In the genomic region with DNA sequence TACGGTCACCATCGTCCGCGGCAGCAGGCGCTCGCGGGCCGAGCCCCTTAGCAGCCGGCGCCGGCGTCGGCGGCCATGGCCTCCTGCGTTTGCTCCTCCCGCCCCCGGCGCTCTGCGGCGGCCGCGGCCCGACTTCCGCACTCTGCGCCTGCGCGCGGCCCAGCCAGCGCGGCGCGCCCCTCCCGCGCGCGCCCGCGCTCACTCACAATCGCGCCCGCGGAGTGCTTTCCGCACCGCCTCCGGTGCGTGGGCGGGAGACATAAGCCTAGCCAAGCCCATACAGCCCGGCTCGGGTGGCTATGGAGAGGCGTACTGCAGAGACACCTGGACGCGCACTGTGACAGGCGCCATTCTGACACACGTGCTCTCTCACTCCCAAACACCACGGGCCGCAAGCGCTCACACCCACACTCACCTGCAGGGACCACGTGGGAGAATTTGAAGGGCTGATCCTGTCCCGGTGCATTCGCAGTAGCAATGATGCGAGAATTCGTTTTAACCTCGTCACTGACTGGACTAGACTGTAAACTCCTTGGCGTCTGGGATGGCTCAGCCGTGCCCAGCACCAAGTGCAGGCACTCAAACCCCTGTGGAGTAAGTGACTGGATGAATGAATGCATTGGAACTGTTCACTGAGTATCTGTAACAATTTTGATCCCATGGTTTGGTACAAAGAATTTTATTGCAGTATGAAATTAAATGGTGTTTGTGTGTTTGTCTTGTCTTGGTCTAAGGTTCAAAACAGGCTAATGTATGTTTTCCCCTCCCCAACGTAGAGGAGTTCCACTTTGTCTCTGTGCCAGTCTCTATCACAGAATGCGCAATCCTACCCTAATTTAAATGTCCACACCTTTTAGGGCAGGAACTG, we compare ENCODE assay signal across 8 cellular contexts. TPM values are rescaled to one million over a fixed set of nuclear protein-coding genes. Genes with fewer than 3 reads are reported as not detected.
DNase-seq lines count a peak whose midpoint lies in the region; ATAC-seq and TF ChIP-seq lines count a peak whose summit lies in the region.

A gene with protein sequence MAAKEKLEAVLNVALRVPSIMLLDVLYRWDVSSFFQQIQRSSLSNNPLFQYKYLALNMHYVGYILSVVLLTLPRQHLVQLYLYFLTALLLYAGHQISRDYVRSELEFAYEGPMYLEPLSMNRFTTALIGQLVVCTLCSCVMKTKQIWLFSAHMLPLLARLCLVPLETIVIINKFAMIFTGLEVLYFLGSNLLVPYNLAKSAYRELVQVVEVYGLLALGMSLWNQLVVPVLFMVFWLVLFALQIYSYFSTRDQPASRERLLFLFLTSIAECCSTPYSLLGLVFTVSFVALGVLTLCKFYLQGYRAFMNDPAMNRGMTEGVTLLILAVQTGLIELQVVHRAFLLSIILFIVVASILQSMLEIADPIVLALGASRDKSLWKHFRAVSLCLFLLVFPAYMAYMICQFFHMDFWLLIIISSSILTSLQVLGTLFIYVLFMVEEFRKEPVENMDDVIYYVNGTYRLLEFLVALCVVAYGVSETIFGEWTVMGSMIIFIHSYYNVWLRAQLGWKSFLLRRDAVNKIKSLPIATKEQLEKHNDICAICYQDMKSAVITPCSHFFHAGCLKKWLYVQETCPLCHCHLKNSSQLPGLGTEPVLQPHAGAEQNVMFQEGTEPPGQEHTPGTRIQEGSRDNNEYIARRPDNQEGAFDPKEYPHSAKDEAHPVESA (minus strand): TSS at position 116 of the 868 bp plus-strand sequence. CDS start 5,936 bp downstream, outside the sequence.

- H3K4me3 Mint-ChIP-seq in activated T-helper 2 cell treated with anti-CD3 and anti-CD28 coated beads, Interferon-gamma antibody, Interleukin-2, Interleukin-4, amounts not matched to agents 10 μg/mL and 5 μg/mL and 100 μg/mL, durations not matched to agents 14 hours and 24 hours and 36 hours (ENCODE audit: low read depth): peak within 1 kb of the TSS; percentile 91

- TF ChIP-seq EP300 in neural cell (conservative IDR thresholded peaks at IDR 0.05; ENCODE audit: poor library complexity, severe bottlenecking) (peak; percentile 73), stomach (IDR thresholded peaks at IDR 0.05) (no peak)

- H3K9me3 Mint-ChIP-seq in activated T-helper 2 cell treated with anti-CD3 and anti-CD28 coated beads, Interferon-gamma antibody, Interleukin-2, Interleukin-4, amounts not matched to agents 10 μg/mL and 5 μg/mL and 100 μg/mL, durations not matched to agents 14 hours and 24 hours and 36 hours: no peaks in the 10 kb centered on the region

- H3K9me2 ChIP-seq in DOHH2 (replicated peaks; ENCODE audit: control insufficient read depth, low read length): no peaks in the 10 kb centered on the region
- peaks cover 2% of the 10 kb centered on the region for H3K9me2 ChIP-seq in neural cell (ENCODE audit: insufficient read depth, low read length)

- peaks cover 23% of the 10 kb centered on the region for H3K36me3 ChIP-seq in DOHH2 (ENCODE audit: control insufficient read depth, low read length)
- no peaks in the 10 kb centered on the region for H3K36me3 ChIP-seq in neural cell (ENCODE audit: insufficient read depth, low read length)
- no peaks in the 10 kb centered on the region for H3K36me3 ChIP-seq in stomach

- peak within 1 kb of the TSS; percentile 83 for H3K4me2 ChIP-seq in DOHH2 (ENCODE audit: low read length)
- peak within 1 kb of the TSS; percentile 88 for H3K4me2 ChIP-seq in neural cell (ENCODE audit: low read length)

- H3K4me3 ChIP-seq in DOHH2 (ENCODE audit: low read length) (peak within 1 kb of the TSS; percentile 82), fibroblast of the aortic adventitia (ENCODE audit: low read depth, low read length) (peak within 1 kb of the TSS; percentile 89), neural cell (ENCODE audit: low read length) (peak within 1 kb of the TSS; percentile 79), stomach (peak within 1 kb of the TSS; percentile 85 to 94 (median 89))

- 1 to 8% (median 3%) methylated on average over 15 to 67 of the region's 67 CpGs for WGBS in stomach, 5 donors

- peaks cover 33% of the 10 kb centered on the region for H3K36me3 Mint-ChIP-seq in activated T-helper 2 cell treated with anti-CD3 and anti-CD28 coated beads, Interferon-gamma antibody, Interleukin-2, Interleukin-4, amounts not matched to agents 10 μg/mL and 5 μg/mL and 100 μg/mL, durations not matched to agents 14 hours and 24 hours and 36 hours (ENCODE audit: low read depth)

- H3K27me3 ChIP-seq in DOHH2 (ENCODE audit: control insufficient read depth, low read length) (no peaks in the 10 kb centered on the region), neural cell (ENCODE audit: insufficient read depth, low read depth, low read length) (no peaks in the 10 kb centered on the region), stomach (no peaks in the 10 kb centered on the region)

- H3K4me1 ChIP-seq in DOHH2 (ENCODE audit: control insufficient read depth, low read length) (peaks cover 48% of the 10 kb centered on the region), stomach (peaks cover 30 to 53% (median 39%) of the 10 kb centered on the region in 4 donors)

- peak within 1 kb of the TSS; percentile 97 for H3K27ac Mint-ChIP-seq in activated T-helper 2 cell treated with anti-CD3 and anti-CD28 coated beads, Interferon-gamma antibody, Interleukin-2, Interleukin-4, amounts not matched to agents 10 μg/mL and 5 μg/mL and 100 μg/mL, durations not matched to agents 14 hours and 24 hours and 36 hours

- no peak for TF ChIP-seq POLR2A in stomach (IDR thresholded peaks at IDR 0.05)

- peak; percentile 49 for TF ChIP-seq RAD21 in neural cell (conservative IDR thresholded peaks at IDR 0.05)

- H3K79me2 ChIP-seq in DOHH2 (ENCODE audit: control insufficient read depth, low read length) (peaks cover 49% of the 10 kb centered on the region), neural cell (replicated peaks; ENCODE audit: insufficient read depth, low read length) (peaks cover 30% of the 10 kb centered on the region)

- H2AFZ ChIP-seq in neural cell (ENCODE audit: low read depth, low read length): peak within 1 kb of the TSS; percentile 47

- H4K20me1 ChIP-seq in DOHH2 (ENCODE audit: control insufficient read depth, insufficient read depth, low read depth, low read length) (peaks cover 22% of the 10 kb centered on the region), neural cell (ENCODE audit: insufficient read depth) (no peaks in the 10 kb centered on the region)

- H3K27ac ChIP-seq in DOHH2 (ENCODE audit: low read depth, low read length) (peak within 1 kb of the TSS; percentile 75), neural cell (ENCODE audit: low read length) (peak within 1 kb of the TSS; percentile 86), stomach (peak within 1 kb of the TSS; percentile 94 to 99 (median 97))

- DNase-seq in KG1 (lab: John Stamatoyannopoulos, UW): peak; percentile 30
- DNase-seq in RPMI8226: peak; percentile 89
- peak; percentile 86 for DNase-seq in activated T-helper 2 cell treated with anti-CD3 and anti-CD28 coated beads, Interferon-gamma antibody, Interleukin-2, Interleukin-4, amounts not matched to agents 10 μg/mL and 5 μg/mL and 100 μg/mL, durations not matched to agents 14 hours and 24 hours and 36 hours (ENCODE audit: low spot score)
- peak; percentile 79 for DNase-seq in fibroblast of the aortic adventitia (ENCODE audit: low read depth)
- DNase-seq in stomach: peak; percentile 88

- peaks cover 50% of the 10 kb centered on the region for H3K4me1 Mint-ChIP-seq in activated T-helper 2 cell treated with anti-CD3 and anti-CD28 coated beads, Interferon-gamma antibody, Interleukin-2, Interleukin-4, amounts not matched to agents 10 μg/mL and 5 μg/mL and 100 μg/mL, durations not matched to agents 14 hours and 24 hours and 36 hours (ENCODE audit: low read depth)

- H3K27me3 Mint-ChIP-seq in activated T-helper 2 cell treated with anti-CD3 and anti-CD28 coated beads, Interferon-gamma antibody, Interleukin-2, Interleukin-4, amounts not matched to agents 10 μg/mL and 5 μg/mL and 100 μg/mL, durations not matched to agents 14 hours and 24 hours and 36 hours (ENCODE audit: low read depth): peaks cover 7% of the 10 kb centered on the region

- peak; percentile 61 for ATAC-seq in GM21737 (IDR thresholded peaks at IDR 0.05; ENCODE audit: unreplicated experiment)

- TF ChIP-seq CTCF in DOHH2 (IDR thresholded peaks at IDR 0.05; ENCODE audit: low read depth, low read length, poor library complexity, severe bottlenecking) (no peak), fibroblast of the aortic adventitia (IDR thresholded peaks at IDR 0.05; ENCODE audit: insufficient read depth, low read length) (no peak), neural cell (IDR thresholded peaks at IDR 0.05; ENCODE audit: poor library complexity, severe bottlenecking) (peak; percentile 29), stomach (IDR thresholded peaks at IDR 0.05) (no peak)

- H3K9me3 ChIP-seq in DOHH2 (ENCODE audit: control insufficient read depth, insufficient read depth, low read length) (no peaks in the 10 kb centered on the region), neural cell (ENCODE audit: low read length) (no peaks in the 10 kb centered on the region), stomach (no peaks in the 10 kb centered on the region)

- intact Hi-C loops in activated T-helper 2 cell treated with anti-CD3 and anti-CD28 coated beads, Interferon-gamma antibody, Interleukin-2, Interleukin-4, amounts not matched to agents 10 μg/mL and 5 μg/mL and 100 μg/mL, durations not matched to agents 14 hours and 24 hours and 36 hours (cut with micrococcal nuclease): loop anchor here (2.0 to 5.0 kb wide), 6 partner anchors 47 to 1612 kb away; a partner anchor contains a TSS
- intact Hi-C loops in stomach (cut with DNase I; ENCODE audit: low total_unique reads): no loop called here

- peak within 1 kb of the TSS; percentile 83 for H3K9ac ChIP-seq in neural cell (ENCODE audit: low read length)

- peaks cover 13% of the 10 kb centered on the region for H3F3A ChIP-seq in DOHH2 (ENCODE audit: control insufficient read depth, insufficient read depth)
- H3F3A ChIP-seq in neural cell (ENCODE audit: insufficient read depth, low read length, poor library complexity, severe bottlenecking): peaks cover 11% of the 10 kb centered on the region

TF ChIP-seq in neural cell, 6 proteins besides CTCF, POLR2A, EP300 and RAD21 (continues in another document):
- TF ChIP-seq EZH2 (IDR thresholded peaks at IDR 0.05; ENCODE audit: borderline replicate concordance, insufficient read depth, low read length, poor library complexity, severe bottlenecking): no peak
- TF ChIP-seq POLR2AphosphoS5 (IDR thresholded peaks at IDR 0.05): peak; percentile 61
- peak; percentile 98 for TF ChIP-seq MXI1 (conservative IDR thresholded peaks at IDR 0.05; ENCODE audit: poor library complexity, severe bottlenecking)
- no peak for TF ChIP-seq TAF1 (IDR thresholded peaks at IDR 0.05; ENCODE audit: low read depth)
- TF ChIP-seq SMC3 (conservative IDR thresholded peaks at IDR 0.05; ENCODE audit: poor library complexity): peak; percentile 56

RNA-seq across cellular contexts. Expression of the gene that starts here (rescaled TPM):
- 113 and 124 TPM in 2 replicates for total RNA-seq in activated T-helper 2 cell treated with anti-CD3 and anti-CD28 coated beads, Interferon-gamma antibody, Interleukin-2, Interleukin-4, amounts not matched to agents 10 μg/mL and 5 μg/mL and 100 μg/mL, durations not matched to agents 14 hours and 24 hours and 36 hours
- total RNA-seq in fibroblast of the aortic adventitia (ENCODE audit: low replicate concordance) (35.2 and 42.9 TPM in 2 replicates), stomach (10 to 100 TPM in 4 of 5 donors, 1 to 10 TPM in 1; 7.0 to 96.9 (median 68.8) TPM)
- polyA plus RNA-seq in neural cell (49.7 and 52.4 TPM in 2 replicates), stomach (10 to 100 TPM; 17.5 to 42.7 (median 24.3) TPM)
- 53.6 and 56.4 TPM in 2 replicates for polyA minus RNA-seq in neural cell

Comparison
In these comparisons a context has a peak if more than half of its experiments do, and no peak if none do; other contexts are left out.
1. Peak in every context shown above with its lines: DNase-seq, ATAC-seq, H3K4me3 ChIP-seq and H3K27ac ChIP-seq.
2. DNase-seq: peak in every context shown above with its lines; median percentile 89 in RPMI8226; 88 in stomach; 86 in activated T-helper 2 cell treated with anti-CD3 and anti-CD28 coated beads, Interferon-gamma antibody, Interleukin-2, Interleukin-4, amounts not matched to agents 10 μg/mL and 5 μg/mL and 100 μg/mL, durations not matched to agents 14 hours and 24 hours and 36 hours; 79 in fibroblast of the aortic adventitia; 30 in KG1.